19 cellular contexts compared by ENCODE assay signal in genomic region chr7:130554481-130554880, GRCh38.
"Had no signal": no experiment of that assay in that cellular context is flagged by ENCODE, and none has a peak within 500 bp of the region (broad histone marks: within the 10 kb centered on the region; RNA-seq: fewer than 3 reads in every experiment).

No MANE protein-coding gene starts in this region.

- DNase-seq: islet precursor cell; left ventricle myocardium inferior; naive thymus-derived CD8-positive, alpha-beta T cell; occipital lobe; right lobe of liver; spleen; stimulated activated CD4-positive, alpha-beta T cell treated with anti-CD3 and anti-CD28 coated beads, Interleukin-4, amount 100 ng/mL, for 24 hours; stimulated activated naive CD4-positive, alpha-beta T cell; tibial artery; upper lobe of right lung had no signal

- H3K79me2 ChIP-seq: hepatocyte, parathyroid adenoma had no signal

- H3K27me3 ChIP-seq: hepatocyte, neural progenitor cell, neutrophil, right atrium auricular region, right lobe of liver, spleen, suprapubic skin, tibial artery, upper lobe of right lung had no signal

- H3K9ac ChIP-seq: neural progenitor cell, parathyroid adenoma had no signal

- H3K36me3 ChIP-seq: neural progenitor cell, right lobe of liver, thoracic aorta, upper lobe of right lung had no signal

- H3K27ac ChIP-seq: hepatocyte, left ventricle myocardium inferior, neural progenitor cell, neutrophil, parathyroid adenoma, right atrium auricular region, right lobe of liver, skin epidermis, spleen, suprapubic skin, thoracic aorta, tibial artery, upper lobe of right lung had no signal

- H3K9me3 ChIP-seq: left ventricle myocardium inferior, neutrophil, right atrium auricular region, right lobe of liver, spleen, suprapubic skin, thoracic aorta, tibial artery, upper lobe of right lung had no signal

- H3K4me2 ChIP-seq: hepatocyte, neural progenitor cell had no signal

- H3K4me1 ChIP-seq: left ventricle myocardium inferior, neural progenitor cell, parathyroid adenoma, right atrium auricular region, right lobe of liver, spleen, suprapubic skin, tibial artery, upper lobe of right lung had no signal

- H2AFZ ChIP-seq: hepatocyte, neural progenitor cell, parathyroid adenoma had no signal

- H3K4me3 ChIP-seq: hepatocyte, left ventricle myocardium inferior, lung, neural progenitor cell, right atrium auricular region, right lobe of liver, skin epidermis, spleen, suprapubic skin, thoracic aorta, tibial artery, upper lobe of right lung had no signal
